In the genomic region with DNA sequence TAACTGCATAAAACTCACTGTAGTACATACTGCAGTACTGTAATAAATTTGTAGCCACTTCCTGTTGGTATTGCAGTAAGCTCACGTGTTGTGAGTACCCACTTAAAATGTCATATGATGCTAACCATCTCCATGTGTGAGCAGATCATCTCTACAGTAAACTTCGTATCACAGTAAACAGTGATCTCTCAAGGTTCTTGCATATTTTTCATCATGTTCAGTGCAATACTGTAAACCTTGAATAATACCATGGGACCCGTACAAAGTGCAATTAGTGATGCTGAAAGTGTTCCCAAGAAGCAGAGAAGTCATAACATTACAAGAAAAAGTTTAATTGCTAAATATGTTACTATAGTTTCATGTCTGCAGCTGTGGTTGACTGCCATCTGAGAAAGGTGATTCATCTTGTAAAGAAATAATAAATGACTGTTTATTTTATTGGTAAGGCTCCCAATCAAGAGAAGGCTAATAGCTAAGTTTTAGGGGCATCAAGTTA, we compare ENCODE assay signal across 13 cellular contexts.
DNase-seq lines count a peak whose midpoint lies in the region; ATAC-seq lines count a peak whose summit lies in the region.
"Had no signal": no experiment of that assay in that cellular context is flagged by ENCODE, and none has a peak within 500 bp of the region (broad histone marks: within the 10 kb centered on the region; RNA-seq: fewer than 3 reads in every experiment).

No MANE protein-coding gene starts in this region.

- peaks cover 0 to under 1% of the 10 kb centered on the region in 2 donors for H3K9me3 Mint-ChIP-seq in stimulated activated naive CD8-positive, alpha-beta T cell treated with anti-CD3 and anti-CD28 coated beads, Interleukin-15, amount 100 ng/mL, for 72 hours
- H3K9me3 Mint-ChIP-seq in activated T-helper 17 cell treated with anti-CD3 and anti-CD28 coated beads, Interleukin-2, amount 50 U/mL, for 72 hours = no peaks in the 10 kb centered on the region
- H3K9me3 Mint-ChIP-seq: activated CD4-positive, alpha-beta T cell treated with anti-CD3 and anti-CD28 coated beads, Interleukin-2, amount 10 ng/mL, durations not matched to agents 7 days and 5 days; neural crest cell had no signal

- no peak for DNase-seq in stimulated activated naive CD8-positive, alpha-beta T cell treated with anti-CD3 and anti-CD28 coated beads, Interleukin-15, amount 100 ng/mL, for 72 hours
- no peak for DNase-seq in stimulated activated naive CD8-positive, alpha-beta T cell treated with anti-CD3 and anti-CD28 coated beads, Interleukin-15, Interleukin-2, amounts not matched to agents 100 U/mL and 50 U/mL, for 24 hours
- DNase-seq in head of caudate nucleus (no peak), NAMALWA (ENCODE audit: low spot score) (no peak), right cardiac atrium (no peak), D341Med (ENCODE audit: low spot score) (no peak)
- DNase-seq: activated CD4-positive, alpha-beta T cell treated with anti-CD3 and anti-CD28 coated beads, Interleukin-2, amount 10 ng/mL, durations not matched to agents 7 days and 5 days; C1 segment of cervical spinal cord; heart left ventricle; IMR-90 had no signal

- peaks cover 5% of the 10 kb centered on the region for H3K36me3 Mint-ChIP-seq in activated T-helper 17 cell treated with anti-CD3 and anti-CD28 coated beads, Interleukin-2, amount 50 U/mL, for 72 hours (ENCODE audit: low read depth)

- no peak overlapping the region for H3K27ac ChIP-seq in right cardiac atrium (ENCODE audit: low read length)
- H3K27ac ChIP-seq: heart left ventricle had no signal

- peak; percentile 54 for ATAC-seq in stimulated activated naive CD8-positive, alpha-beta T cell treated with anti-CD3 and anti-CD28 coated beads, Interleukin-15, amount 100 ng/mL, for 72 hours
- no peak for ATAC-seq in stimulated activated naive CD8-positive, alpha-beta T cell treated with anti-CD3 and anti-CD28 coated beads, Interleukin-15, Interleukin-2, amounts not matched to agents 100 U/mL and 50 U/mL, for 24 hours
- peak; percentile 69 for ATAC-seq in HG02759 (IDR thresholded peaks at IDR 0.05; ENCODE audit: unreplicated experiment)
- peak; percentile 19 for ATAC-seq in activated T-helper 17 cell treated with anti-CD3 and anti-CD28 coated beads, Interleukin-2, amount 50 U/mL, for 72 hours (replicated peaks)
- no peak for ATAC-seq in right cardiac atrium
- ATAC-seq: heart left ventricle had no signal

- H3K4me3 ChIP-seq in right cardiac atrium (ENCODE audit: low read length) = no peak overlapping the region
- H3K4me3 ChIP-seq: heart left ventricle had no signal

- 72% methylated on average over 3 of the region's 3 CpGs for WGBS in right cardiac atrium

- no peaks in the 10 kb centered on the region for H3K9me3 ChIP-seq in right cardiac atrium (ENCODE audit: control insufficient read depth, low read length)

- no peak overlapping the region for H3K4me3 Mint-ChIP-seq in stimulated activated naive CD8-positive, alpha-beta T cell treated with anti-CD3 and anti-CD28 coated beads, Interleukin-15, amount 100 ng/mL, for 72 hours
- H3K4me3 Mint-ChIP-seq in activated T-helper 17 cell treated with anti-CD3 and anti-CD28 coated beads, Interleukin-2, amount 50 U/mL, for 72 hours = no peak overlapping the region
- H3K4me3 Mint-ChIP-seq: activated CD4-positive, alpha-beta T cell treated with anti-CD3 and anti-CD28 coated beads, Interleukin-2, amount 10 ng/mL, durations not matched to agents 7 days and 5 days; neural crest cell had no signal

- peaks cover 2% of the 10 kb centered on the region for H3K4me1 ChIP-seq in right cardiac atrium (ENCODE audit: control insufficient read depth, insufficient read depth, low read length)

- H3K27ac Mint-ChIP-seq in stimulated activated naive CD8-positive, alpha-beta T cell treated with anti-CD3 and anti-CD28 coated beads, Interleukin-15, amount 100 ng/mL, for 72 hours = no peak overlapping the region
- no peak overlapping the region for H3K27ac Mint-ChIP-seq in activated T-helper 17 cell treated with anti-CD3 and anti-CD28 coated beads, Interleukin-2, amount 50 U/mL, for 72 hours
- H3K27ac Mint-ChIP-seq: activated CD4-positive, alpha-beta T cell treated with anti-CD3 and anti-CD28 coated beads, Interleukin-2, amount 10 ng/mL, durations not matched to agents 7 days and 5 days had no signal

- intact Hi-C loops in head of caudate nucleus (cut with DNase I) = no loop called here
- intact Hi-C loops in right cardiac atrium (cut with DNase I) = no loop called here

- no peaks in the 10 kb centered on the region for H3K27me3 Mint-ChIP-seq in stimulated activated naive CD8-positive, alpha-beta T cell treated with anti-CD3 and anti-CD28 coated beads, Interleukin-15, amount 100 ng/mL, for 72 hours
- no peaks in the 10 kb centered on the region for H3K27me3 Mint-ChIP-seq in activated T-helper 17 cell treated with anti-CD3 and anti-CD28 coated beads, Interleukin-2, amount 50 U/mL, for 72 hours
- H3K27me3 Mint-ChIP-seq: activated CD4-positive, alpha-beta T cell treated with anti-CD3 and anti-CD28 coated beads, Interleukin-2, amount 10 ng/mL, durations not matched to agents 7 days and 5 days had no signal

- H3K27me3 ChIP-seq in right cardiac atrium (ENCODE audit: control insufficient read depth, insufficient read depth) = no peaks in the 10 kb centered on the region
- H3K27me3 ChIP-seq: heart left ventricle had no signal

- H3K4me1 Mint-ChIP-seq in stimulated activated naive CD8-positive, alpha-beta T cell treated with anti-CD3 and anti-CD28 coated beads, Interleukin-15, amount 100 ng/mL, for 72 hours = peaks cover 8% of the 10 kb centered on the region
- H3K4me1 Mint-ChIP-seq in activated T-helper 17 cell treated with anti-CD3 and anti-CD28 coated beads, Interleukin-2, amount 50 U/mL, for 72 hours = peaks cover 22% of the 10 kb centered on the region

Comparison
In these comparisons a context has a peak if more than half of its experiments do, and no peak if none do; other contexts are left out.
1. ATAC-seq: peak in stimulated activated naive CD8-positive, alpha-beta T cell treated with anti-CD3 and anti-CD28 coated beads, Interleukin-15, amount 100 ng/mL, for 72 hours (single experiment), HG02759 (single experiment) and activated T-helper 17 cell treated with anti-CD3 and anti-CD28 coated beads, Interleukin-2, amount 50 U/mL, for 72 hours (single experiment); none in stimulated activated naive CD8-positive, alpha-beta T cell treated with anti-CD3 and anti-CD28 coated beads, Interleukin-15, Interleukin-2, amounts not matched to agents 100 U/mL and 50 U/mL, for 24 hours (single experiment) and right cardiac atrium (0 of 2).